1 cellular context compared by ENCODE assay signal in the genomic region with DNA sequence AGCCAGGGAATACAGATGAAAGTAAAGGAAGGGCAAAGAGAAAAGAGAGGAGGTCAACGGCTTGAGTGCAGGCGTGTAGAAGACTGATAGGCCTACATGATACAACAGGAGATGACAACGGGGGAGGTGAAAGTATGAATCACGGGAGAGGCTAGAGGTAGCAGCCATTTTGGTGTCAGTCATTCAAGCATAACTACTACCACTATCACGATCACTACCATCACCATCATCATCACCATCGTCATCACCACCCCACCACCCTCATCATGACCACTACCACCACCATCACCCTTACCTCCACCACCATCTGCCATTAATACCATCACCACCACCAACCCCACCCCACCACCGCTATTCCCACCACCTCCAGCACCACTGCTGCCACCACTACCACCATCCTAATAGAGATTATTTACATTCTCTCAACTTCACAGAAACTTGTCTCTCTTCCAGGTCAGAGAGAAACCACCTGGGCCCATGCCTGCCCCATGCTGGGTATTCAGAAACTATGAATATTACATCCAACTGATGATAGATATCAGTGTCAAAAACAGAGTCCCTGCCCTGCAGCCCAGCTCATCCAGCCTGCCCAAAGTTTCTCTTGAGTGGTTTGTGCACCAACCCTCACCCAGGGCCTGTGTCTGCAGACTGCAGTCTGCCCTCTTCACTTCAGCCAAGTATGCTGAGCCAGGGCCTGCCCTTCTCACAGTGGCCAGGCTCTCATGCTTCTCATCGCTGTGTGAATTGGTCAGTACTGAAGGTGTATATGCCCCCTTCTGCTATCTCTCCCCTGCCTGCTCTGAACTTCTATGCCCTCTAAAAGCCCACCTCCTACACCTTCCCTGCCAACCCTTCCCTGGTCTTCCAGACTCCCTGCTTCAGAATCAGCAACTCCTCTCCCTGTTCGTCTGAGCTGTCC.
TF ChIP-seq lines count a peak whose summit lies in the region.

No MANE protein-coding gene starts in this region.

TF ChIP-seq in H1, 55 proteins besides CTCF, POLR2A, EP300 and RAD21 (continued from another document):
- TF ChIP-seq SAP30 (IDR thresholded peaks at IDR 0.05; ENCODE audit: insufficient read depth, insufficient replicate concordance, low read length) (no peak), JUND (IDR thresholded peaks at IDR 0.05; ENCODE audit: low read length) (no peak), MAFK (IDR thresholded peaks at IDR 0.05; ENCODE audit: low read depth, low read length) (no peak), CHD2 (IDR thresholded peaks at IDR 0.05; ENCODE audit: low read length) (no peak), POLR2AphosphoS5 (IDR thresholded peaks at IDR 0.05; ENCODE audit: low read depth, low read length) (no peak), RNF2 (IDR thresholded peaks at IDR 0.05; ENCODE audit: borderline replicate concordance, low read depth, low read length, missing control alignments, poor library complexity, severe bottlenecking) (no peak), SIRT6 (IDR thresholded peaks at IDR 0.05; ENCODE audit: low read length) (no peak), CTBP2 (IDR thresholded peaks at IDR 0.05; ENCODE audit: borderline replicate concordance, insufficient read depth, insufficient read length, low read length) (no peak), SIX5 (IDR thresholded peaks at IDR 0.05; ENCODE audit: low read depth, low read length) (no peak), JUN (IDR thresholded peaks at IDR 0.05; ENCODE audit: low read depth, low read length) (no peak), NANOG (IDR thresholded peaks at IDR 0.05; ENCODE audit: insufficient read depth, low read depth, low read length, poor library complexity, severe bottlenecking) (no peak), HDAC6 (IDR thresholded peaks at IDR 0.05; ENCODE audit: low read depth, low read length) (no peak), CBX8 (IDR thresholded peaks at IDR 0.05; ENCODE audit: borderline replicate concordance, low read depth, low read length) (no peak), GTF2F1 (IDR thresholded peaks at IDR 0.05; ENCODE audit: borderline replicate concordance, low read depth, low read length) (no peak)
- TF ChIP-seq, protein P1, sequence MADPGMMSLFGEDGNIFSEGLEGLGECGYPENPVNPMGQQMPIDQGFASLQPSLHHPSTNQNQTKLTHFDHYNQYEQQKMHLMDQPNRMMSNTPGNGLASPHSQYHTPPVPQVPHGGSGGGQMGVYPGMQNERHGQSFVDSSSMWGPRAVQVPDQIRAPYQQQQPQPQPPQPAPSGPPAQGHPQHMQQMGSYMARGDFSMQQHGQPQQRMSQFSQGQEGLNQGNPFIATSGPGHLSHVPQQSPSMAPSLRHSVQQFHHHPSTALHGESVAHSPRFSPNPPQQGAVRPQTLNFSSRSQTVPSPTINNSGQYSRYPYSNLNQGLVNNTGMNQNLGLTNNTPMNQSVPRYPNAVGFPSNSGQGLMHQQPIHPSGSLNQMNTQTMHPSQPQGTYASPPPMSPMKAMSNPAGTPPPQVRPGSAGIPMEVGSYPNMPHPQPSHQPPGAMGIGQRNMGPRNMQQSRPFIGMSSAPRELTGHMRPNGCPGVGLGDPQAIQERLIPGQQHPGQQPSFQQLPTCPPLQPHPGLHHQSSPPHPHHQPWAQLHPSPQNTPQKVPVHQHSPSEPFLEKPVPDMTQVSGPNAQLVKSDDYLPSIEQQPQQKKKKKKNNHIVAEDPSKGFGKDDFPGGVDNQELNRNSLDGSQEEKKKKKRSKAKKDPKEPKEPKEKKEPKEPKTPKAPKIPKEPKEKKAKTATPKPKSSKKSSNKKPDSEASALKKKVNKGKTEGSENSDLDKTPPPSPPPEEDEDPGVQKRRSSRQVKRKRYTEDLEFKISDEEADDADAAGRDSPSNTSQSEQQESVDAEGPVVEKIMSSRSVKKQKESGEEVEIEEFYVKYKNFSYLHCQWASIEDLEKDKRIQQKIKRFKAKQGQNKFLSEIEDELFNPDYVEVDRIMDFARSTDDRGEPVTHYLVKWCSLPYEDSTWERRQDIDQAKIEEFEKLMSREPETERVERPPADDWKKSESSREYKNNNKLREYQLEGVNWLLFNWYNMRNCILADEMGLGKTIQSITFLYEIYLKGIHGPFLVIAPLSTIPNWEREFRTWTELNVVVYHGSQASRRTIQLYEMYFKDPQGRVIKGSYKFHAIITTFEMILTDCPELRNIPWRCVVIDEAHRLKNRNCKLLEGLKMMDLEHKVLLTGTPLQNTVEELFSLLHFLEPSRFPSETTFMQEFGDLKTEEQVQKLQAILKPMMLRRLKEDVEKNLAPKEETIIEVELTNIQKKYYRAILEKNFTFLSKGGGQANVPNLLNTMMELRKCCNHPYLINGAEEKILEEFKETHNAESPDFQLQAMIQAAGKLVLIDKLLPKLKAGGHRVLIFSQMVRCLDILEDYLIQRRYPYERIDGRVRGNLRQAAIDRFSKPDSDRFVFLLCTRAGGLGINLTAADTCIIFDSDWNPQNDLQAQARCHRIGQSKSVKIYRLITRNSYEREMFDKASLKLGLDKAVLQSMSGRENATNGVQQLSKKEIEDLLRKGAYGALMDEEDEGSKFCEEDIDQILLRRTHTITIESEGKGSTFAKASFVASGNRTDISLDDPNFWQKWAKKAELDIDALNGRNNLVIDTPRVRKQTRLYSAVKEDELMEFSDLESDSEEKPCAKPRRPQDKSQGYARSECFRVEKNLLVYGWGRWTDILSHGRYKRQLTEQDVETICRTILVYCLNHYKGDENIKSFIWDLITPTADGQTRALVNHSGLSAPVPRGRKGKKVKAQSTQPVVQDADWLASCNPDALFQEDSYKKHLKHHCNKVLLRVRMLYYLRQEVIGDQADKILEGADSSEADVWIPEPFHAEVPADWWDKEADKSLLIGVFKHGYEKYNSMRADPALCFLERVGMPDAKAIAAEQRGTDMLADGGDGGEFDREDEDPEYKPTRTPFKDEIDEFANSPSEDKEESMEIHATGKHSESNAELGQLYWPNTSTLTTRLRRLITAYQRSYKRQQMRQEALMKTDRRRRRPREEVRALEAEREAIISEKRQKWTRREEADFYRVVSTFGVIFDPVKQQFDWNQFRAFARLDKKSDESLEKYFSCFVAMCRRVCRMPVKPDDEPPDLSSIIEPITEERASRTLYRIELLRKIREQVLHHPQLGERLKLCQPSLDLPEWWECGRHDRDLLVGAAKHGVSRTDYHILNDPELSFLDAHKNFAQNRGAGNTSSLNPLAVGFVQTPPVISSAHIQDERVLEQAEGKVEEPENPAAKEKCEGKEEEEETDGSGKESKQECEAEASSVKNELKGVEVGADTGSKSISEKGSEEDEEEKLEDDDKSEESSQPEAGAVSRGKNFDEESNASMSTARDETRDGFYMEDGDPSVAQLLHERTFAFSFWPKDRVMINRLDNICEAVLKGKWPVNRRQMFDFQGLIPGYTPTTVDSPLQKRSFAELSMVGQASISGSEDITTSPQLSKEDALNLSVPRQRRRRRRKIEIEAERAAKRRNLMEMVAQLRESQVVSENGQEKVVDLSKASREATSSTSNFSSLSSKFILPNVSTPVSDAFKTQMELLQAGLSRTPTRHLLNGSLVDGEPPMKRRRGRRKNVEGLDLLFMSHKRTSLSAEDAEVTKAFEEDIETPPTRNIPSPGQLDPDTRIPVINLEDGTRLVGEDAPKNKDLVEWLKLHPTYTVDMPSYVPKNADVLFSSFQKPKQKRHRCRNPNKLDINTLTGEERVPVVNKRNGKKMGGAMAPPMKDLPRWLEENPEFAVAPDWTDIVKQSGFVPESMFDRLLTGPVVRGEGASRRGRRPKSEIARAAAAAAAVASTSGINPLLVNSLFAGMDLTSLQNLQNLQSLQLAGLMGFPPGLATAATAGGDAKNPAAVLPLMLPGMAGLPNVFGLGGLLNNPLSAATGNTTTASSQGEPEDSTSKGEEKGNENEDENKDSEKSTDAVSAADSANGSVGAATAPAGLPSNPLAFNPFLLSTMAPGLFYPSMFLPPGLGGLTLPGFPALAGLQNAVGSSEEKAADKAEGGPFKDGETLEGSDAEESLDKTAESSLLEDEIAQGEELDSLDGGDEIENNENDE (IDR thresholded peaks at IDR 0.05; ENCODE audit: insufficient replicate concordance, low read length): no peak
- TF ChIP-seq, protein P2, sequence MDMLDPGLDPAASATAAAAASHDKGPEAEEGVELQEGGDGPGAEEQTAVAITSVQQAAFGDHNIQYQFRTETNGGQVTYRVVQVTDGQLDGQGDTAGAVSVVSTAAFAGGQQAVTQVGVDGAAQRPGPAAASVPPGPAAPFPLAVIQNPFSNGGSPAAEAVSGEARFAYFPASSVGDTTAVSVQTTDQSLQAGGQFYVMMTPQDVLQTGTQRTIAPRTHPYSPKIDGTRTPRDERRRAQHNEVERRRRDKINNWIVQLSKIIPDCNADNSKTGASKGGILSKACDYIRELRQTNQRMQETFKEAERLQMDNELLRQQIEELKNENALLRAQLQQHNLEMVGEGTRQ (IDR thresholded peaks at IDR 0.05; ENCODE audit: low read length): no peak
